28 cellular contexts compared by ENCODE assay signal in genomic region chr5:6309949-6310348, GRCh38.
"Had no signal": no experiment of that assay in that cellular context is flagged by ENCODE, and none has a peak within 500 bp of the region (broad histone marks: within the 10 kb centered on the region; RNA-seq: fewer than 3 reads in every experiment).

No MANE protein-coding gene starts in this region.

- H3K79me2 ChIP-seq: hepatocyte had no signal

- H3K27ac ChIP-seq: colonic mucosa, coronary artery, dorsolateral prefrontal cortex, epithelial cell of prostate, esophagus squamous epithelium, foreskin keratinocyte, gastrocnemius medialis, gastroesophageal sphincter, heart left ventricle, heart right ventricle, hepatocyte had no signal

- DNase-seq: colonic mucosa; cortex of kidney; dermis blood vessel endothelial cell; dorsolateral prefrontal cortex; effector CD4-positive, alpha-beta T cell; effector CD8-positive, alpha-beta T cell; effector memory CD4-positive, alpha-beta T cell; effector memory CD8-positive, alpha-beta T cell; endodermal cell; erythroblast; esophagus squamous epithelium; foreskin fibroblast; foreskin keratinocyte; foreskin melanocyte; gastrocnemius medialis; glutamatergic neuron; head of caudate nucleus; heart left ventricle; heart right ventricle had no signal

- H3K36me3 ChIP-seq: colonic mucosa, esophagus squamous epithelium, gastrocnemius medialis, gastroesophageal sphincter, heart left ventricle, heart right ventricle had no signal

- FAIRE-seq: colon, endometrium, endothelial cell of umbilical vein, frontal cortex had no signal

- ATAC-seq: effector memory CD8-positive, alpha-beta T cell; esophagus mucosa; foreskin keratinocyte; gastrocnemius medialis; gastroesophageal sphincter; heart left ventricle; heart right ventricle had no signal

- H3K4me3 ChIP-seq: colonic mucosa, coronary artery, dorsolateral prefrontal cortex, esophagus squamous epithelium, gastrocnemius medialis, gastroesophageal sphincter, heart left ventricle, heart right ventricle, hepatocyte had no signal

- H3K9me3 ChIP-seq: colonic mucosa, esophagus squamous epithelium, gastrocnemius medialis, gastroesophageal sphincter, heart left ventricle, heart right ventricle had no signal

- H3K27me3 ChIP-seq: colonic mucosa, dorsolateral prefrontal cortex, foreskin keratinocyte, gastrocnemius medialis, gastroesophageal sphincter, heart left ventricle, heart right ventricle, hepatocyte had no signal

- H2AFZ ChIP-seq: hepatocyte had no signal

- H3K4me2 ChIP-seq: hepatocyte had no signal

- H3K4me1 ChIP-seq: colonic mucosa, foreskin keratinocyte had no signal
